8 cellular contexts compared by ENCODE assay signal in genomic region chr17:48816774-48817590, GRCh38. TPM values are rescaled to one million over a fixed set of nuclear protein-coding genes. Genes with fewer than 3 reads are reported as not detected.
A peak's percentile ranks its signal among the peaks of the same experiment; 100 is the strongest.
DNase-seq lines count a peak whose midpoint lies in the region; ATAC-seq and TF ChIP-seq lines count a peak whose summit lies in the region.

TTLL6 (minus strand) TSS chr17:48817229; CDS start chr17:48817072, 157 bp downstream.

- ATAC-seq in HG03196 (IDR thresholded peaks at IDR 0.05; ENCODE audit: unreplicated experiment) (peak; percentile 61), HG03521 (IDR thresholded peaks at IDR 0.05; ENCODE audit: unreplicated experiment) (no peak)

- peak within 1 kb of the TSS; percentile 12 for H3K4me3 ChIP-seq in GM12864 (ENCODE audit: low read depth, low read length)
- no peak within 1 kb of the TSS for H3K4me3 ChIP-seq in lower leg skin (ENCODE audit: low read depth, poor library complexity, severe bottlenecking)

- DNase-seq in GM12864 (ENCODE audit: low read depth) (no peak), NCI-H524 (lab: John Stamatoyannopoulos, UW) (peak; percentile 98 to 99), ecto neural progenitor cell (ENCODE audit: low spot score) (peak; percentile 99), lower leg skin (ENCODE audit: low spot score in 2 of 2) (peak; percentile 75 to 96)
- DNase-seq in activated CD4-positive, alpha-beta T cell treated with anti-CD3 and anti-CD28 coated beads, Interleukin-2, amount 50 U/mL, for 48 hours: peak; percentile 72 to 77
- DNase-seq in stimulated activated CD4-positive, alpha-beta T cell treated with anti-CD3 and anti-CD28 coated beads, Interleukin-4, amount 100 ng/mL, for 4 hours: peak; percentile 65 to 73

- TF ChIP-seq CTCF in GM12864 (IDR thresholded peaks at IDR 0.05; ENCODE audit: low read depth, low read length, missing control alignments) (no peak), lower leg skin (IDR thresholded peaks at IDR 0.05) (no peak)

- intact Hi-C loops in lower leg skin (cut with DNase I; ENCODE audit: low total_unique reads): loop anchor here (5.0 kb wide), 1 partner anchor 65 kb away; no protein-coding TSS in a partner anchor

- no peak for TF ChIP-seq POLR2A in lower leg skin (IDR thresholded peaks at IDR 0.05)

- 1 to 3% methylated on average over 35 to 62 of the region's 64 CpGs for WGBS in lower leg skin, 2 donors

RNA-seq across cellular contexts. Expression of gene TTLL6, which starts in this region (rescaled TPM):
- total RNA-seq in lower leg skin: not detected

Comparison
In these comparisons a context has a peak if more than half of its experiments do, and no peak if none do; other contexts are left out.
1. Peak in DNase-seq in lower leg skin; RNA of the gene not detected or under 1 TPM.